Comparison of ENCODE assay signal across 9 cellular contexts in the genomic region with DNA sequence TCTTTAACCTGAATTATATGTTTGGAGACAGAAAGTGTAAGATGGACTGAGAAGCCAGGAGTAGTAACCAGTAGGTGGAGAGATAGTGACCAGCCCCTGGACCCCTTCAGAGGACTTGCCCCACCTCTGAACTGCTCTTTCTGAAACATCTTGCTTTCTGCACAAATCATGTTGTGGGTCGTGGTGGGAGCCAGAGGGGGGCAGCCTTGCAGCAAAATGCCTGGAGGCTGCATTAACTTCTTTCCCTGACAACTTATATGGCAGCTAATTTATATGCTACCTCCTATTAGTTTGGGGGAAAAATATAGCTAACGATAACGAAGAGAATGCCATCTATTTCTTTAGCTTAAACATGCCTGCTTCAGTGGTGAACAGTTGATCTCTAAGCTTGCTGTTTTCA.
DNase-seq lines count a peak whose midpoint lies in the region; ATAC-seq and TF ChIP-seq lines count a peak whose summit lies in the region.
"Had no signal": no experiment of that assay in that cellular context is flagged by ENCODE, and none has a peak within 500 bp of the region (broad histone marks: within the 10 kb centered on the region; RNA-seq: fewer than 3 reads in every experiment).

No MANE protein-coding gene starts in this region.

- no peak overlapping the region for H3K27ac ChIP-seq in osteoblast (ENCODE audit: low read depth, low read length)
- H3K27ac ChIP-seq: thoracic aorta had no signal

- H3K27me3 Mint-ChIP-seq in brain, result peaks cover 4% of the 10 kb centered on the region
- H3K27me3 Mint-ChIP-seq: T-helper 17 cell had no signal

- H3K4me2 ChIP-seq in osteoblast (ENCODE audit: insufficient read depth, low read length), result peak overlapping the region; percentile 61

- H3K4me1 ChIP-seq in osteoblast (ENCODE audit: insufficient read depth, low read length), result peaks cover 14% of the 10 kb centered on the region
- no peaks in the 10 kb centered on the region for H3K4me1 ChIP-seq in BE2C

- peak; percentile 50 to 76 for TF ChIP-seq CTCF in brain (conservative IDR thresholded peaks at IDR 0.05)
- TF ChIP-seq CTCF in osteoblast (IDR thresholded peaks at IDR 0.05; ENCODE audit: extremely low read depth, low read depth, low read length), result peak; percentile 78
- no peak for TF ChIP-seq CTCF in BE2C (IDR thresholded peaks at IDR 0.05; ENCODE audit: low read depth, low read length)

- H3K4me3 Mint-ChIP-seq in brain, result no peak overlapping the region
- H3K4me3 Mint-ChIP-seq: T-helper 17 cell had no signal

- no peaks in the 10 kb centered on the region for H4K20me1 ChIP-seq in osteoblast (ENCODE audit: insufficient read depth, low read length)

- H3K9me3 ChIP-seq in osteoblast (ENCODE audit: low read depth, low read length) (no peaks in the 10 kb centered on the region), BE2C (no peaks in the 10 kb centered on the region)
- H3K9me3 ChIP-seq: thoracic aorta had no signal

- H3K4me1 Mint-ChIP-seq in brain, result peaks cover 5% of the 10 kb centered on the region
- H3K4me1 Mint-ChIP-seq: T-helper 17 cell had no signal

- no peaks in the 10 kb centered on the region for H3K79me2 ChIP-seq in osteoblast (ENCODE audit: insufficient read depth, low read length)

- H3K9me3 Mint-ChIP-seq in brain, result no peaks in the 10 kb centered on the region

- H3K36me3 Mint-ChIP-seq in brain, result no peaks in the 10 kb centered on the region

- ATAC-seq in GM18511 (IDR thresholded peaks at IDR 0.05; ENCODE audit: unreplicated experiment), result peak; percentile 14
- ATAC-seq in HG02798 (IDR thresholded peaks at IDR 0.05; ENCODE audit: poor library complexity, unreplicated experiment), result peak; percentile 3
- ATAC-seq: T-helper 17 cell had no signal

- H3K4me3 ChIP-seq in osteoblast (ENCODE audit: insufficient read depth, low read length) (no peak overlapping the region), BE2C (ENCODE audit: low read depth, low read length) (no peak overlapping the region)
- H3K4me3 ChIP-seq: thoracic aorta had no signal

- H3K36me3 ChIP-seq in osteoblast (ENCODE audit: insufficient read depth, low read length) (no peaks in the 10 kb centered on the region), BE2C (no peaks in the 10 kb centered on the region)
- H3K36me3 ChIP-seq: thoracic aorta had no signal

- peak overlapping the region; percentile 64 for H2AFZ ChIP-seq in osteoblast (ENCODE audit: low read length)

- peak overlapping the region in 1 of 5 experiments; percentile 34 for H3K27ac Mint-ChIP-seq in brain
- H3K27ac Mint-ChIP-seq: T-helper 17 cell had no signal

- no peaks in the 10 kb centered on the region for H3K27me3 ChIP-seq in osteoblast (ENCODE audit: insufficient read depth, low read length)
- no peaks in the 10 kb centered on the region for H3K27me3 ChIP-seq in BE2C

- DNase-seq in osteoblast (ENCODE audit: insufficient read length, low spot score, missing footprints), result no peak
- DNase-seq in activated T-cell treated with anti-CD3 and anti-CD28 coated beads, Interleukin-2, amount 50 U/mL, for 1 hour, result no peak
- DNase-seq in BE2C, result no peak
- no peak for DNase-seq in activated CD4-positive, alpha-beta T cell treated with anti-CD3 and anti-CD28 coated beads, Interleukin-2, amount 50 U/mL, for 48 hours
- DNase-seq: T-helper 17 cell had no signal
